Comparison of ENCODE assay signal across 8 cellular contexts in the genomic region with DNA sequence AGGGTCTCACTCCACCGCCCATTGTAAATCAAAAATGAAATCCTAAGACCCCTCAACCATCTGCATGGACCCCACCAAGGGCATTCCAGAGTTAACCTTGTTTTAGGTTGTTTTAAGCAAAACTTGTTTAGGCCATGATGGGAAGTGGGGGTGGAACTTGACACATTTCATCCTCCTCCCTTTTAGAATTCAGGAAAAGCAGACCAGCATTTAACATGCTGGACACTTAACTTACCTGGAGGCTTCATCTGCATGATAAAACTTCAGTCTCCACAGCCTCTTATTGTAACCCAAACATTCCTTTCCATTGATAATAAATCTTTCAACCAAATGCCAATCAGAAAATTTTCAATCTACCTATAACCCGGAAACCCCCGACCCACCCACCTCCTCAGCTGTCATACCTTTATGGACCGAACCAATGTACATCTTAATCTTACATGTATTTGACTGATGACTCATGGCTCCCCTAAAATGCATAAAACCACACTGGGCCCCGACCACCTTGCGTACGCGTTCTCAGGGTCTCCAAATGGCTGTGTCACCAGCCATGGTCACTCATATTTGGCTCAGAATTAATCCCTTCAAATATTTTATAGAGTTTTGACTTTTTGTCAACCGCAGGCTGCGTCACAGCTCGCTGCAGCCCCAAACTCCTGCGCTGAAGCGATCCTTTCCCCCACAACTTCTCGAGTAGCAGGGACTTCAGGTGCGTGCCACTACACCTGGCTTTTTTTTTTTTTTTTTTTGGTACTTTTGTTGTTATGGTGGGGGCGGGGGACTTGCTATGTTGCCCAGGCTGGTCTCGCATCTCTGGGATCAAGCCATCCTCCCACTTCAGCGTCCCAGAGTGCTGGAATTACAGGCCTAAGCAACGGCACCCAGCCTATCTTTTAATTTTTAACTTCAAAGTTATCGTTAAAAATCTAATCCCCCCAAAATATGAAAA. TPM values are rescaled to one million over a fixed set of nuclear protein-coding genes. Genes with fewer than 3 reads are reported as not detected.
DNase-seq lines count a peak whose midpoint lies in the region; TF ChIP-seq lines count a peak whose summit lies in the region.

No MANE protein-coding gene starts in this region.

- H3K27ac Mint-ChIP-seq in nephron progenitor cell, result peak overlapping the region; percentile 51

- H3K4me3 ChIP-seq in BJ (ENCODE audit: low read depth, low read length) (peak overlapping the region; percentile 81), MG63 (peak overlapping the region; percentile 85), dorsolateral prefrontal cortex (peak overlapping the region; percentile 46 to 94 (median 85))

- peak overlapping the region; percentile 91 for H3K4me3 Mint-ChIP-seq in nephron progenitor cell

- peaks cover 22% of the 10 kb centered on the region for H3K4me1 Mint-ChIP-seq in nephron progenitor cell

- no peaks in the 10 kb centered on the region for H3K27me3 ChIP-seq in BJ (ENCODE audit: control insufficient read depth, insufficient read depth, low read length)
- H3K27me3 ChIP-seq in MG63, result no peaks in the 10 kb centered on the region
- no peaks in the 10 kb centered on the region for H3K27me3 ChIP-seq in dorsolateral prefrontal cortex

- no peaks in the 10 kb centered on the region for H3K9me3 Mint-ChIP-seq in nephron progenitor cell

- no peaks in the 10 kb centered on the region for H3K9me3 ChIP-seq in MG63

- H3K27me3 Mint-ChIP-seq in nephron progenitor cell (ENCODE audit: low read depth, poor library complexity), result peaks cover 2% of the 10 kb centered on the region

- peak overlapping the region in 47 of 59 donors; percentile 3 to 100 (median 98) for H3K27ac ChIP-seq in dorsolateral prefrontal cortex

- POLR2A ChIA-PET in BJ (lab: Charles Lee), result no interaction called here

- TF ChIP-seq CTCF in BJ (IDR thresholded peaks at IDR 0.05; ENCODE audit: insufficient read depth, low read depth, low read length) (no peak), dorsolateral prefrontal cortex (IDR thresholded peaks at IDR 0.05 in 54 of 56, conservative IDR thresholded peaks at IDR 0.05 in 2 of 56; ENCODE audit: low read depth in 1 of 56, partially characterized antibody in 56 of 56) (no peak), nephron progenitor cell (IDR thresholded peaks at IDR 0.05) (no peak)

- intact Hi-C loops in dorsolateral prefrontal cortex (cut with DNase I), result no loop called here

- H3K36me3 ChIP-seq in BJ (ENCODE audit: control insufficient read depth, insufficient read depth, low read length), result peaks cover 4% of the 10 kb centered on the region
- peaks cover 2% of the 10 kb centered on the region; the same call in 1 of the 2 replicates for H3K36me3 ChIP-seq in MG63

- CTCF ChIA-PET in BJ (lab: Yijun Ruan, JAX), result interaction anchor here (1.8 kb wide), 1 partner anchor 88 kb away, joined by 8 read pairs; no protein-coding TSS in a partner anchor

- no peaks in the 10 kb centered on the region for H3K36me3 Mint-ChIP-seq in nephron progenitor cell (ENCODE audit: low read depth)

- DNase-seq in BJ (ENCODE audit: low read depth) (no peak), MG63 (no peak), dorsolateral prefrontal cortex (no peak), nephron progenitor cell (no peak), D341Med (ENCODE audit: low spot score) (no peak), germinal center (ENCODE audit: low spot score) (no peak), pons (ENCODE audit: low spot score) (no peak)
- no peak for DNase-seq in activated CD4-positive, CD25-positive, alpha-beta regulatory T cell treated with anti-CD3 and anti-CD28 coated beads, Interleukin-2, amount 50 U/mL, for 72 hours

RNA-seq across cellular contexts. Expression of gene MPPE1, which starts 0.9 kb away (rescaled TPM):
- 26.5 and 31.0 TPM in 2 replicates for polyA plus RNA-seq in BJ (2011; rRNA removed)
- 14.5 and 16.1 TPM in 2 replicates for polyA minus RNA-seq in BJ (2011; rRNA and poly(A)+ RNA removed)
- 29.6 and 39.0 TPM in 2 replicates for total RNA-seq in MG63 (2014; rRNA removed; shearing (Covaris generic); ENCODE audit: low replicate concordance)
- total RNA-seq in dorsolateral prefrontal cortex, result 10 to 100 TPM; 28.8 to 68.7 (median 48.6) TPM

RNA-seq across cellular contexts. Expression of gene CHMP1B, which starts 56.0 kb away (rescaled TPM):
- 21.2 and 26.3 TPM in 2 replicates for polyA plus RNA-seq in BJ (2011; rRNA removed)
- polyA minus RNA-seq in BJ (2011; rRNA and poly(A)+ RNA removed), result 19.8 and 21.3 TPM in 2 replicates
- total RNA-seq in MG63 (2014; rRNA removed; shearing (Covaris generic); ENCODE audit: low replicate concordance), result 19.0 and 25.0 TPM in 2 replicates
- total RNA-seq in dorsolateral prefrontal cortex, result 10 to 100 TPM; 26.5 to 54.3 (median 43.5) TPM
